1 cellular context compared by ENCODE assay signal in the genomic region with DNA sequence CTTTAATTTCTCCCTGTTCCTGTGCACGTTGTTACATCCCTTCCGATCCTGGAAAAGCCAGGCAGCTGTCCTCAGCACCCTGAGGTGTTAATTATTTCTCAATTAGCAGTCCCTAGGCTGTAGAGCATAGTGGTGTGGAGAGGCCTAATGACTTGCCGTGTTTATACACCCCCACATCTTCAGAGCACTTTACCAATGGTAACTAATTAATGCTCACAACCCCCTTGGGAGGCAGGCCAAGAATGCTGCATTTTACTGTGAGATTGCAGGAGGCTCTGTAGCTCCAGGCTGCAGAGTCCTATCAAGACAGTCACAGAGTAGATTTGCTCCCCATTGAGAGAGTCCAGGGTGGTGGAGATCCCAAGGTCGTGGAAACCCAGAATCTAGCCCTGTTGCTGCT.
TF ChIP-seq lines count a peak whose summit lies in the region.

No MANE protein-coding gene starts in this region.

TF ChIP-seq in HepG2, 621 proteins besides CTCF, POLR2A, EP300 and RAD21:
- no peak for TF ChIP-seq TOPORS (CRISPR knock-in tag; IDR thresholded peaks at IDR 0.05)
- TF ChIP-seq SUZ12 (IDR thresholded peaks at IDR 0.05; ENCODE audit: low read depth, low read length) = no peak
- no peak for TF ChIP-seq MAF1 (CRISPR knock-in tag; IDR thresholded peaks at IDR 0.05; ENCODE audit: borderline replicate concordance)
- no peak for TF ChIP-seq BRD4 (CRISPR knock-in tag; IDR thresholded peaks at IDR 0.05)
TF ChIP-seq in HepG2: peak in this region for 0.
